ENCODE assay signal across 25 cellular contexts in the genomic region with DNA sequence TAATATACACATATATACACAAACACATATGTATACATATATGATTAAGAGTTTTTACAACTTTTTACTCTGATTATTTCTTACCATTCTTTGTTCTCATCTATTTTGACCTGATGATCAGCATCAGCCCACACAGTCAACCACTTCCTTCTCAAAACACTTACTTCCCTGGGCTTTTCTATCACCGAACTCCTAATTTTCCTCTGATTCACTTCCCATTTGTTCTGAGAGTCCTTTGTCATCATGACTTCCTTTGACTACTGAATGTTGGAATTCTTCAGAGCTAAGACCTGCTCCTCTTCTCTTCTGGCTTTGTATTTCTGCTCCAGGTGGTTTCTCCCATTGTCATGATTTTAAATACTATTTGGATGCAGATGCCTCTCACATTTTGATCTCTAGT.
"Had no signal": no experiment of that assay in that cellular context is flagged by ENCODE, and none has a peak within 500 bp of the region (broad histone marks: within the 10 kb centered on the region; RNA-seq: fewer than 3 reads in every experiment).

No MANE protein-coding gene starts in this region.

- H3K4me1 ChIP-seq: esophagus muscularis mucosa, gastrocnemius medialis, psoas muscle, right lobe of liver, spleen, testis, tibial nerve, upper lobe of right lung, vagina had no signal

- ATAC-seq: gastrocnemius medialis; left colon; naive thymus-derived CD8-positive, alpha-beta T cell; psoas muscle; right lobe of liver; stimulated activated naive B cell treated with anti-CD40 and anti-IgM and Interleukin-4, amounts not matched to agents 10 μg/mL and 1 μg/mL and 100 μg/mL, for 72 hours; stimulated activated naive CD8-positive, alpha-beta T cell treated with anti-CD3 and anti-CD28 coated beads, Interleukin-15, amount 100 ng/mL, for 72 hours; upper lobe of right lung had no signal

- H3K4me3 ChIP-seq: coronary artery, dorsolateral prefrontal cortex, esophagus muscularis mucosa, gastrocnemius medialis, psoas muscle, right lobe of liver, spleen, testis, tibial nerve, upper lobe of right lung, vagina had no signal

- H3K36me3 ChIP-seq: esophagus muscularis mucosa, gastrocnemius medialis, neutrophil, right lobe of liver, spleen, tibial nerve, upper lobe of right lung, vagina had no signal

- H3K27me3 ChIP-seq: esophagus muscularis mucosa, gastrocnemius medialis, neutrophil, right lobe of liver, spleen, testis, tibial nerve, upper lobe of right lung, vagina had no signal

- H3K9me3 ChIP-seq: esophagus muscularis mucosa, gastrocnemius medialis, neutrophil, psoas muscle, right lobe of liver, spleen, testis, tibial nerve, upper lobe of right lung, vagina had no signal

- DNase-seq: dorsolateral prefrontal cortex; effector CD8-positive, alpha-beta T cell; gastrocnemius medialis; glutamatergic neuron; kidney; left colon; mammary epithelial cell; naive thymus-derived CD8-positive, alpha-beta T cell; psoas muscle; retina; right lobe of liver; spleen; stimulated activated CD4-positive, alpha-beta T cell treated with anti-CD3 and anti-CD28 coated beads, Interleukin-15, amount 100 ng/mL, for 24 hours; stimulated activated CD4-positive, alpha-beta T cell treated with anti-CD3 and anti-CD28 coated beads, Interleukin-1b, Interleukin-23, amount 100 ng/mL, for 48 hours; stimulated activated CD4-positive, alpha-beta T cell treated with anti-CD3 and anti-CD28 coated beads, Interleukin-4, amount 100 ng/mL, for 24 hours; stimulated activated naive B cell treated with anti-CD40 and anti-IgM and Interleukin-4, amounts not matched to agents 10 μg/mL and 1 μg/mL and 100 μg/mL, for 72 hours; stimulated activated naive CD8-positive, alpha-beta T cell treated with anti-CD3 and anti-CD28 coated beads, Interleukin-15, amount 100 ng/mL, for 72 hours; testis; upper lobe of right lung had no signal

- H3K27ac ChIP-seq: coronary artery, dorsolateral prefrontal cortex, epithelial cell of prostate, esophagus muscularis mucosa, gastrocnemius medialis, neutrophil, psoas muscle, right lobe of liver, spleen, testis, tibial nerve, upper lobe of right lung, vagina had no signal
